15 cellular contexts compared by ENCODE assay signal in genomic region chr5:111454198-111454606, GRCh38. TPM values are rescaled to one million over a fixed set of nuclear protein-coding genes. Genes with fewer than 3 reads are reported as not detected.
DNase-seq lines count a peak whose midpoint lies in the region; ATAC-seq and TF ChIP-seq lines count a peak whose summit lies in the region.
"Had no signal": no experiment of that assay in that cellular context is flagged by ENCODE, and none has a peak within 500 bp of the region (broad histone marks: within the 10 kb centered on the region; RNA-seq: fewer than 3 reads in every experiment).

No MANE protein-coding gene starts in this region.

- H3K4me1 ChIP-seq in ACC112 (ENCODE audit: control insufficient read depth, insufficient read depth, low read length, unreplicated experiment): peaks cover 11% of the 10 kb centered on the region

- DNase-seq in HFF-Myc (ENCODE audit: extremely low read depth, low read depth) (peak; percentile 21), NCI-H69 (lab: John Stamatoyannopoulos, UW) (peak; percentile 100), fibroblast of gingiva (ENCODE audit: low read depth) (peak; percentile 10), RPMI8226 (no peak), left ventricle myocardium superior (no peak)
- DNase-seq in effector CD4-positive, alpha-beta T cell: no peak
- DNase-seq: activated CD8-positive, alpha-beta T cell treated with anti-CD3 and anti-CD28 coated beads, Interleukin-2, amount 10 ng/mL, durations not matched to agents 7 days and 5 days; AML-193; body of pancreas; stimulated activated CD4-positive, alpha-beta T cell treated with anti-CD3 and anti-CD28 coated beads, Interleukin-15, amount 100 ng/mL, for 24 hours; stimulated activated naive CD8-positive, alpha-beta T cell treated with anti-CD3 and anti-CD28 coated beads, Interleukin-15, amount 100 ng/mL, for 72 hours had no signal

- intact Hi-C loops in left ventricle myocardium superior (cut with micrococcal nuclease): no loop called here

- peak overlapping the region; percentile 21; the same call in 1 of the 2 replicates for H3K4me3 ChIP-seq in ACC112 (ENCODE audit: low read depth, low read length)
- H3K4me3 ChIP-seq in HFF-Myc (replicated peaks; ENCODE audit: low read depth, low read length): no peak overlapping the region
- H3K4me3 ChIP-seq: body of pancreas, GM12878 had no signal

- H3K36me3 ChIP-seq in ACC112 (ENCODE audit: insufficient read depth, low read length): no peaks in the 10 kb centered on the region

- H3K27me3 ChIP-seq in ACC112 (ENCODE audit: insufficient read depth, low read length): no peaks in the 10 kb centered on the region
- H3K27me3 ChIP-seq: body of pancreas had no signal

- H3K79me2 ChIP-seq in ACC112 (ENCODE audit: control insufficient read depth, insufficient read depth, low read length, unreplicated experiment): no peaks in the 10 kb centered on the region

- TF ChIP-seq CTCF in HFF-Myc (IDR thresholded peaks at IDR 0.05; ENCODE audit: low read depth, low read length, missing control alignments): no peak

- H3K27ac ChIP-seq in ACC112 (ENCODE audit: low read depth, low read length): 0 out of 2 replicates have a peak overlapping the region, but pooled peaks have one; percentile 12
- H3K27ac ChIP-seq: body of pancreas, KMS-11 had no signal

- ATAC-seq in GM18858 (IDR thresholded peaks at IDR 0.05; ENCODE audit: unreplicated experiment) (no peak), left ventricle myocardium superior (no peak)
- ATAC-seq: activated CD8-positive, alpha-beta T cell treated with anti-CD3 and anti-CD28 coated beads, Interleukin-2, amount 10 ng/mL, durations not matched to agents 7 days and 5 days; body of pancreas; GM12878; stimulated activated naive CD8-positive, alpha-beta T cell treated with anti-CD3 and anti-CD28 coated beads, Interleukin-15, amount 100 ng/mL, for 72 hours had no signal

- peak overlapping the region; percentile 22 for H2AFZ ChIP-seq in ACC112 (ENCODE audit: low read length, unreplicated experiment)

RNA-seq across cellular contexts. Expression of gene STARD4, which starts 58.1 kb away (rescaled TPM):
- 3.8 TPM for total RNA-seq in left ventricle myocardium superior

Comparison
In these comparisons a context has a peak if more than half of its experiments do, and no peak if none do; other contexts are left out.
1. DNase-seq: peak in HFF-Myc (single experiment), NCI-H69 (single experiment) and fibroblast of gingiva (single experiment); none in RPMI8226 (single experiment), effector CD4-positive, alpha-beta T cell (single experiment) and left ventricle myocardium superior (single experiment).